12 cellular contexts compared by ENCODE assay signal in genomic region chr11:126919147-126919823, GRCh38.
A peak's percentile ranks its signal among the peaks of the same experiment; 100 is the strongest.
DNase-seq lines count a peak whose midpoint lies in the region; ATAC-seq, FAIRE-seq and TF ChIP-seq lines count a peak whose summit lies in the region.
"Had no signal": no experiment of that assay in that cellular context is flagged by ENCODE, and none has a peak within 500 bp of the region (broad histone marks: within the 10 kb centered on the region; RNA-seq: fewer than 3 reads in every experiment).

No MANE protein-coding gene starts in this region.

- DNase-seq in GM23248 (no peak), osteoblast (ENCODE audit: insufficient read length, low spot score, missing footprints) (no peak), pancreas (no peak), NCI-H1694 treated with DMSO at 0.1 percent for 48 hours (lab: John Stamatoyannopoulos, UW) (no peak), endothelial cell (ENCODE audit: low spot score) (no peak)
- DNase-seq in naive thymus-derived CD4-positive, alpha-beta T cell = no peak
- DNase-seq: activated CD4-positive, alpha-beta T cell treated with anti-CD3 and anti-CD28 coated beads, Interleukin-2, amount 50 U/mL, for 48 hours; NCI-H2227 treated with DMSO at 0.1 percent for 48 hours; SK-N-SH had no signal

- H3K4me3 Mint-ChIP-seq in naive thymus-derived CD4-positive, alpha-beta T cell = no peak overlapping the region
- no peak overlapping the region for H3K4me3 Mint-ChIP-seq in endothelial cell (ENCODE audit: unreplicated experiment)

- POLR2A ChIA-PET in naive thymus-derived CD4-positive, alpha-beta T cell (lab: Charles Lee) = no interaction called here

- H3K4me1 ChIP-seq in GM23248 (ENCODE audit: insufficient read depth) = peaks cover 35% of the 10 kb centered on the region
- peaks cover 29% of the 10 kb centered on the region for H3K4me1 ChIP-seq in osteoblast (ENCODE audit: insufficient read depth, low read length)
- no peaks in the 10 kb centered on the region for H3K4me1 ChIP-seq in naive thymus-derived CD4-positive, alpha-beta T cell (ENCODE audit: control insufficient read depth in 2 of 2, insufficient read depth in 2 of 2, low read length in 2 of 2)
- no peaks in the 10 kb centered on the region for H3K4me1 ChIP-seq in pancreas

- no peak overlapping the region for H3K4me2 ChIP-seq in GM23248 (ENCODE audit: unreplicated experiment)
- H3K4me2 ChIP-seq in osteoblast (ENCODE audit: insufficient read depth, low read length) = no peak overlapping the region

- H3K9me3 Mint-ChIP-seq in naive thymus-derived CD4-positive, alpha-beta T cell = peaks cover 0 to 4% (median 0%) of the 10 kb centered on the region in 11 donors
- H3K9me3 Mint-ChIP-seq in endothelial cell (ENCODE audit: unreplicated experiment) = no peaks in the 10 kb centered on the region

- H3K27me3 ChIP-seq in GM23248 (replicated peaks; ENCODE audit: insufficient read depth) (no peaks in the 10 kb centered on the region), osteoblast (ENCODE audit: insufficient read depth, low read length) (no peaks in the 10 kb centered on the region), pancreas (no peaks in the 10 kb centered on the region)
- H3K27me3 ChIP-seq in naive thymus-derived CD4-positive, alpha-beta T cell (ENCODE audit: control insufficient read depth in 2 of 2, insufficient read depth in 2 of 2, low read length in 2 of 2) = no peaks in the 10 kb centered on the region

- H3K4me1 Mint-ChIP-seq in naive thymus-derived CD4-positive, alpha-beta T cell = no peaks in the 10 kb centered on the region
- H3K4me1 Mint-ChIP-seq in endothelial cell (ENCODE audit: unreplicated experiment) = no peaks in the 10 kb centered on the region

- ATAC-seq in GM19035 (IDR thresholded peaks at IDR 0.05; ENCODE audit: unreplicated experiment) (peak; percentile 47), HG03469 (IDR thresholded peaks at IDR 0.05; ENCODE audit: unreplicated experiment) (peak; percentile 41), pancreas (no peak)
- ATAC-seq in naive thymus-derived CD4-positive, alpha-beta T cell = no peak

- H2AFZ ChIP-seq in GM23248 (no peak overlapping the region), osteoblast (ENCODE audit: low read length) (no peak overlapping the region)

- no peak for TF ChIP-seq CTCF in osteoblast (IDR thresholded peaks at IDR 0.05; ENCODE audit: extremely low read depth, low read depth, low read length)
- no peak for TF ChIP-seq CTCF in pancreas (IDR thresholded peaks at IDR 0.05)
- TF ChIP-seq CTCF in endothelial cell (IDR thresholded peaks at IDR 0.05; ENCODE audit: unreplicated experiment) = no peak

- H3K4me3 ChIP-seq in GM23248 (no peak overlapping the region), osteoblast (ENCODE audit: insufficient read depth, low read length) (no peak overlapping the region), pancreas (no peak overlapping the region)
- no peak overlapping the region for H3K4me3 ChIP-seq in naive thymus-derived CD4-positive, alpha-beta T cell (ENCODE audit: low read length)
- H3K4me3 ChIP-seq: skin epidermis had no signal

- H3K27ac ChIP-seq in GM23248 (peak overlapping the region; percentile 31), osteoblast (ENCODE audit: low read depth, low read length) (peak overlapping the region; percentile 53), pancreas (no peak overlapping the region)
- H3K27ac ChIP-seq in naive thymus-derived CD4-positive, alpha-beta T cell (ENCODE audit: low read depth, low read length) = no peak overlapping the region
- H3K27ac ChIP-seq: skin epidermis had no signal

- FAIRE-seq in pancreas (lab: Jason Lieb, UNC) = no peak

- intact Hi-C loops in naive thymus-derived CD4-positive, alpha-beta T cell (cut with micrococcal nuclease) = no loop called here
- intact Hi-C loops in pancreas (cut with DNase I) = no loop called here

- peaks cover 0 to 5% (median 0%) of the 10 kb centered on the region in 5 donors for H3K27me3 Mint-ChIP-seq in naive thymus-derived CD4-positive, alpha-beta T cell
- H3K27me3 Mint-ChIP-seq in endothelial cell (ENCODE audit: unreplicated experiment) = peaks cover 2% of the 10 kb centered on the region

- H3K9me3 ChIP-seq in GM23248 (ENCODE audit: low read depth) = no peaks in the 10 kb centered on the region
- no peaks in the 10 kb centered on the region for H3K9me3 ChIP-seq in osteoblast (ENCODE audit: low read depth, low read length)
- H3K9me3 ChIP-seq in naive thymus-derived CD4-positive, alpha-beta T cell (ENCODE audit: control insufficient read depth in 2 of 3, low read length in 3 of 3) = no peaks in the 10 kb centered on the region
- H3K9me3 ChIP-seq in pancreas = no peaks in the 10 kb centered on the region
- H3K9me3 ChIP-seq: SK-N-SH had no signal

- H3K79me2 ChIP-seq in GM23248 (ENCODE audit: insufficient read depth) (peaks cover 66% of the 10 kb centered on the region), osteoblast (ENCODE audit: insufficient read depth, low read length) (peaks cover 7% of the 10 kb centered on the region)

- H3K27ac Mint-ChIP-seq in naive thymus-derived CD4-positive, alpha-beta T cell = no peak overlapping the region
- H3K27ac Mint-ChIP-seq in endothelial cell (ENCODE audit: unreplicated experiment) = no peak overlapping the region

- no peaks in the 10 kb centered on the region for H4K20me1 ChIP-seq in GM23248 (ENCODE audit: insufficient read depth)
- no peaks in the 10 kb centered on the region for H4K20me1 ChIP-seq in osteoblast (ENCODE audit: insufficient read depth, low read length)

- peaks cover 38% of the 10 kb centered on the region for H3F3A ChIP-seq in GM23248 (ENCODE audit: insufficient read depth)

- no peaks in the 10 kb centered on the region for H3K36me3 ChIP-seq in GM23248 (ENCODE audit: low read depth)
- H3K36me3 ChIP-seq in osteoblast (ENCODE audit: insufficient read depth, low read length) = no peaks in the 10 kb centered on the region
- no peaks in the 10 kb centered on the region for H3K36me3 ChIP-seq in naive thymus-derived CD4-positive, alpha-beta T cell (ENCODE audit: control insufficient read depth in 2 of 3, insufficient read depth in 3 of 3, low read length in 3 of 3)
- H3K36me3 ChIP-seq in pancreas = no peaks in the 10 kb centered on the region

- in situ Hi-C loops in GM23248 (cut with MboI) = no loop called here

- H3K9me2 ChIP-seq in GM23248 (ENCODE audit: insufficient read depth) = no peaks in the 10 kb centered on the region
- H3K9me2 ChIP-seq: SK-N-SH had no signal

- no peaks in the 10 kb centered on the region for H3K36me3 Mint-ChIP-seq in naive thymus-derived CD4-positive, alpha-beta T cell
- H3K36me3 Mint-ChIP-seq in endothelial cell (ENCODE audit: low read depth, unreplicated experiment) = no peaks in the 10 kb centered on the region

- CTCF ChIA-PET in naive thymus-derived CD4-positive, alpha-beta T cell (lab: Charles Lee) = no interaction called here

- 64 to 65% methylated on average over 3 of the region's 3 CpGs for WGBS in GM23248 (ENCODE audit: low coverage in 1 of 2, low lambda C conversion rate in 2 of 2, missing lambda C conversion rate in 2 of 2), 2 experiments
- 71 to 73% methylated on average over 3 of the region's 3 CpGs for WGBS in pancreas, 2 donors

- no peak overlapping the region for H3K9ac ChIP-seq in GM23248

Comparison
In these comparisons a context has a peak if more than half of its experiments do, and no peak if none do; other contexts are left out.
1. ATAC-seq: peak in GM19035 (single experiment) and HG03469 (single experiment); none in naive thymus-derived CD4-positive, alpha-beta T cell (single experiment) and pancreas (0 of 4).
2. H3K27ac ChIP-seq: peak in GM23248 (single experiment) and osteoblast (single experiment); none in naive thymus-derived CD4-positive, alpha-beta T cell (single experiment) and pancreas (0 of 4).